1 cellular context compared by ENCODE assay signal in the genomic region with DNA sequence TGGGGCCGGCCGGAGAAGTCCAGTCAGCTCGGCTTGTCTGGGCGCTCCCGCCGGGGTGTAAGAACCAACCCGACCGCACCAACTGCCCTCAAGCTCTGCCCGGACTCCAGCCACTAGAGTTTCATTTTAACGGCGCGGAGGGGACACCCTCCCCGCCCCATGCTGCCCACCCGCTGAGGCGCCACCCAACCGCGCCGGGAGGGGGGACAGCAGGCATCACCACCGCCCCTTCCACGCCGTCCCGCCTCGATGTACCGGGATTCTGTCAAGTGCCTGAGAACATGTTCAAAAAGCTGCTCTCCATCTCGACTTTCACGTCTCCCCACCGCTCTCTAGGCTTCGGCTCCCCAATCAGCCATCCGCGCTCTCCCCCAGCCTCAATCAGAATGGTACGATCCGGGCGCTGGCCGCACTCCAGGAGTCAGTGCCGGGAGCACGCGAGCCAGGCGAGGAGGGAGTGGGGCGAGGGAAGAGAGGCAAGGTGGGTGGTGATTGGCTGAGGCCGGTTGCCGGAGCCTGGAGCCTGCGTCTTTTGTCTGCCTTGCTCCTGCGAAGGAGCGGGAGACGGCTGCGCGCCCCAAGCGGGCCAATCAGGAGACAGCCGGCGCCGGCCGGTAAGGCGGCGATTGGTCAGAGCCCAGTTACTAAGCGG.
TF ChIP-seq lines count a peak whose summit lies in the region.

Gene PIK3R3 (minus strand): TSS at position 101 of the 652 bp plus-strand sequence. CDS start 677 bp downstream, outside the sequence.

TF ChIP-seq in GM12878, 131 proteins besides CTCF, POLR2A, EP300 and RAD21 (continued from another document and continues in another):
- TF ChIP-seq ZBTB33 (IDR thresholded peaks at IDR 0.05): no peak
- peak; percentile 76; the same call in 1 of the 2 replicates for TF ChIP-seq CREM (IDR thresholded peaks at IDR 0.05; ENCODE audit: low read depth)
- no peak for TF ChIP-seq ZBTB4 (CRISPR knock-in tag; IDR thresholded peaks at IDR 0.05)
- TF ChIP-seq POLR2AphosphoS5 (IDR thresholded peaks at IDR 0.05; ENCODE audit: low read length): peak; percentile 99
- peak; percentile 99 for TF ChIP-seq JUND (IDR thresholded peaks at IDR 0.05; ENCODE audit: low read depth, low read length)
- TF ChIP-seq HDGF (IDR thresholded peaks at IDR 0.05): peak; percentile 98; the same call in 1 of the 2 replicates
- TF ChIP-seq SMAD5 (IDR thresholded peaks at IDR 0.05; ENCODE audit: low read depth): peak; percentile 96
- TF ChIP-seq ASH2L (IDR thresholded peaks at IDR 0.05; ENCODE audit: borderline replicate concordance, low read depth): peak; percentile 92; the same call in 1 of the 2 replicates
- TF ChIP-seq LARP7 (IDR thresholded peaks at IDR 0.05): 0 out of 2 replicates have a peak, but pooled peaks have one; percentile 43
- TF ChIP-seq MYB (IDR thresholded peaks at IDR 0.05; ENCODE audit: borderline replicate concordance, low read depth, low read length): no peak
- peak; percentile 80 for TF ChIP-seq EED (IDR thresholded peaks at IDR 0.05; ENCODE audit: low read depth)
- peak; percentile 89 for TF ChIP-seq RELA (IDR thresholded peaks at IDR 0.05; ENCODE audit: borderline replicate concordance, partially characterized antibody)
- TF ChIP-seq GABPA (IDR thresholded peaks at IDR 0.05; ENCODE audit: low read depth): no peak
- no peak for TF ChIP-seq BCL11A (IDR thresholded peaks at IDR 0.05; ENCODE audit: low read depth, low read length)
- TF ChIP-seq PML (IDR thresholded peaks at IDR 0.05; ENCODE audit: low read length): peak; percentile 90
- TF ChIP-seq, protein P1, sequence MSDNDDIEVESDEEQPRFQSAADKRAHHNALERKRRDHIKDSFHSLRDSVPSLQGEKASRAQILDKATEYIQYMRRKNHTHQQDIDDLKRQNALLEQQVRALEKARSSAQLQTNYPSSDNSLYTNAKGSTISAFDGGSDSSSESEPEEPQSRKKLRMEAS (IDR thresholded peaks at IDR 0.05; ENCODE audit: low read depth, low read length): peak; percentile 96
- no peak; the same call in 1 of the 2 replicates for TF ChIP-seq FOXM1 (IDR thresholded peaks at IDR 0.05; ENCODE audit: low read depth, low read length)
- TF ChIP-seq STAT1 (conservative IDR thresholded peaks at IDR 0.05): peak; percentile 97; the same call in 1 of the 2 replicates
- TF ChIP-seq, protein P2, sequence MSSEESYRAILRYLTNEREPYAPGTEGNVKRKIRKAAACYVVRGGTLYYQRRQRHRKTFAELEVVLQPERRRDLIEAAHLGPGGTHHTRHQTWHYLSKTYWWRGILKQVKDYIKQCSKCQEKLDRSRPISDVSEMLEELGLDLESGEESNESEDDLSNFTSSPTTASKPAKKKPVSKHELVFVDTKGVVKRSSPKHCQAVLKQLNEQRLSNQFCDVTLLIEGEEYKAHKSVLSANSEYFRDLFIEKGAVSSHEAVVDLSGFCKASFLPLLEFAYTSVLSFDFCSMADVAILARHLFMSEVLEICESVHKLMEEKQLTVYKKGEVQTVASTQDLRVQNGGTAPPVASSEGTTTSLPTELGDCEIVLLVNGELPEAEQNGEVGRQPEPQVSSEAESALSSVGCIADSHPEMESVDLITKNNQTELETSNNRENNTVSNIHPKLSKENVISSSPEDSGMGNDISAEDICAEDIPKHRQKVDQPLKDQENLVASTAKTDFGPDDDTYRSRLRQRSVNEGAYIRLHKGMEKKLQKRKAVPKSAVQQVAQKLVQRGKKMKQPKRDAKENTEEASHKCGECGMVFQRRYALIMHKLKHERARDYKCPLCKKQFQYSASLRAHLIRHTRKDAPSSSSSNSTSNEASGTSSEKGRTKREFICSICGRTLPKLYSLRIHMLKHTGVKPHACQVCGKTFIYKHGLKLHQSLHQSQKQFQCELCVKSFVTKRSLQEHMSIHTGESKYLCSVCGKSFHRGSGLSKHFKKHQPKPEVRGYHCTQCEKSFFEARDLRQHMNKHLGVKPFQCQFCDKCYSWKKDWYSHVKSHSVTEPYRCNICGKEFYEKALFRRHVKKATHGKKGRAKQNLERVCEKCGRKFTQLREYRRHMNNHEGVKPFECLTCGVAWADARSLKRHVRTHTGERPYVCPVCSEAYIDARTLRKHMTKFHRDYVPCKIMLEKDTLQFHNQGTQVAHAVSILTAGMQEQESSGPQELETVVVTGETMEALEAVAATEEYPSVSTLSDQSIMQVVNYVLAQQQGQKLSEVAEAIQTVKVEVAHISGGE (CRISPR knock-in tag; IDR thresholded peaks at IDR 0.05): no peak
- peak; percentile 44 for TF ChIP-seq TBL1XR1 (IDR thresholded peaks at IDR 0.05; ENCODE audit: low read depth, low read length)
- peak; percentile 64; the same call in 1 of the 2 replicates for TF ChIP-seq POLR2AphosphoS2 (IDR thresholded peaks at IDR 0.05; ENCODE audit: low read depth, low read length)
- TF ChIP-seq ZNF384 (IDR thresholded peaks at IDR 0.05; ENCODE audit: borderline replicate concordance, low read depth, low read length): no peak
- no peak for TF ChIP-seq ZNF687 (IDR thresholded peaks at IDR 0.05)
- no peak for TF ChIP-seq ZNF24 (IDR thresholded peaks at IDR 0.05)
- TF ChIP-seq, protein P3, sequence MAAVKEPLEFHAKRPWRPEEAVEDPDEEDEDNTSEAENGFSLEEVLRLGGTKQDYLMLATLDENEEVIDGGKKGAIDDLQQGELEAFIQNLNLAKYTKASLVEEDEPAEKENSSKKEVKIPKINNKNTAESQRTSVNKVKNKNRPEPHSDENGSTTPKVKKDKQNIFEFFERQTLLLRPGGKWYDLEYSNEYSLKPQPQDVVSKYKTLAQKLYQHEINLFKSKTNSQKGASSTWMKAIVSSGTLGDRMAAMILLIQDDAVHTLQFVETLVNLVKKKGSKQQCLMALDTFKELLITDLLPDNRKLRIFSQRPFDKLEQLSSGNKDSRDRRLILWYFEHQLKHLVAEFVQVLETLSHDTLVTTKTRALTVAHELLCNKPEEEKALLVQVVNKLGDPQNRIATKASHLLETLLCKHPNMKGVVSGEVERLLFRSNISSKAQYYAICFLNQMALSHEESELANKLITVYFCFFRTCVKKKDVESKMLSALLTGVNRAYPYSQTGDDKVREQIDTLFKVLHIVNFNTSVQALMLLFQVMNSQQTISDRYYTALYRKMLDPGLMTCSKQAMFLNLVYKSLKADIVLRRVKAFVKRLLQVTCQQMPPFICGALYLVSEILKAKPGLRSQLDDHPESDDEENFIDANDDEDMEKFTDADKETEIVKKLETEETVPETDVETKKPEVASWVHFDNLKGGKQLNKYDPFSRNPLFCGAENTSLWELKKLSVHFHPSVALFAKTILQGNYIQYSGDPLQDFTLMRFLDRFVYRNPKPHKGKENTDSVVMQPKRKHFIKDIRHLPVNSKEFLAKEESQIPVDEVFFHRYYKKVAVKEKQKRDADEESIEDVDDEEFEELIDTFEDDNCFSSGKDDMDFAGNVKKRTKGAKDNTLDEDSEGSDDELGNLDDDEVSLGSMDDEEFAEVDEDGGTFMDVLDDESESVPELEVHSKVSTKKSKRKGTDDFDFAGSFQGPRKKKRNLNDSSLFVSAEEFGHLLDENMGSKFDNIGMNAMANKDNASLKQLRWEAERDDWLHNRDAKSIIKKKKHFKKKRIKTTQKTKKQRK (IDR thresholded peaks at IDR 0.05; ENCODE audit: low read depth, low read length): no peak
- TF ChIP-seq TAF1 (IDR thresholded peaks at IDR 0.05; ENCODE audit: borderline replicate concordance, low read depth, low read length): peak; percentile 94
- TF ChIP-seq MTA3 (IDR thresholded peaks at IDR 0.05; ENCODE audit: borderline replicate concordance, low read length): no peak
- TF ChIP-seq IRF3 (IDR thresholded peaks at IDR 0.05): no peak
- TF ChIP-seq CBFB (IDR thresholded peaks at IDR 0.05; ENCODE audit: low read depth): peak; percentile 95
- peak; percentile 79 for TF ChIP-seq RUNX3 (IDR thresholded peaks at IDR 0.05; ENCODE audit: low read length)
- peak; percentile 98 to 99 for TF ChIP-seq BHLHE40 (IDR thresholded peaks at IDR 0.05; ENCODE audit: borderline replicate concordance in 1 of 2, low read depth in 2 of 2, low read length in 1 of 2)
- TF ChIP-seq YY1 (IDR thresholded peaks at IDR 0.05; ENCODE audit: low read depth, low read length): peak; percentile 80; the same call in 1 of the 2 replicates
- TF ChIP-seq CHD4 (IDR thresholded peaks at IDR 0.05): no peak
- no peak for TF ChIP-seq SREBF2 (IDR thresholded peaks at IDR 0.05; ENCODE audit: low read length)
- no peak for TF ChIP-seq ZNF274 (IDR thresholded peaks at IDR 0.05; ENCODE audit: insufficient read depth, insufficient read length)
- peak; percentile 23; the same call in 1 of the 2 replicates for TF ChIP-seq PAX5 (IDR thresholded peaks at IDR 0.05; ENCODE audit: borderline replicate concordance, low read depth, low read length)
- TF ChIP-seq SMAD1 (IDR thresholded peaks at IDR 0.05; ENCODE audit: low read depth, partially characterized antibody): peak; percentile 91
